ENCODE assay signal across 1 cellular context in the genomic region with DNA sequence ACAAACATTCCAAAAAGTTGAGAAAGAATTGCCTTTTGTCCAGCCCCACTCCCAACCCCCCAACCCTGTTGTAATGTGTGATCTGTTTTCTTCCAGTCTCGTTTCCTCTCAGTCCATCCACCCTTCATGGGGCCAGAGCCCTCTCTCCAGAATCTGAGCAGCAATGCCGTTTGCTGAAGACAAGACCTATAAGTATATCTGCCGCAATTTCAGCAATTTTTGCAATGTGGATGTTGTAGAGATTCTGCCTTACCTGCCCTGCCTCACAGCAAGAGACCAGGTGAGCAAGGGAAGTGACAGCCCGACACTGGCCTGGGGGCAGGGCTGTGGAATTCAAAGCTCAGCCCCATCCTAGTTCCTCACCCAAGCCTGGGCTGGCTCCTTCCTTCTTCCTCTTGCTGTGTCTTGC.
TF ChIP-seq lines count a peak whose summit lies in the region.

No MANE protein-coding gene starts in this region.

TF ChIP-seq in K562, 482 proteins besides CTCF, POLR2A, EP300 and RAD21:
- TF ChIP-seq RFX1 (IDR thresholded peaks at IDR 0.05) (no peak), ZNF165 (CRISPR knock-in tag; IDR thresholded peaks at IDR 0.05; ENCODE audit: borderline replicate concordance) (no peak), EWSR1 (IDR thresholded peaks at IDR 0.05; ENCODE audit: borderline replicate concordance, low read depth, partially characterized antibody) (no peak), TFAM (CRISPR knock-in tag; conservative IDR thresholded peaks at IDR 0.05) (no peak), TEAD1 (CRISPR knock-in tag; IDR thresholded peaks at IDR 0.05) (no peak), NFYB (IDR thresholded peaks at IDR 0.05; ENCODE audit: extremely low read depth, insufficient read length) (no peak)
